In the genomic region with DNA sequence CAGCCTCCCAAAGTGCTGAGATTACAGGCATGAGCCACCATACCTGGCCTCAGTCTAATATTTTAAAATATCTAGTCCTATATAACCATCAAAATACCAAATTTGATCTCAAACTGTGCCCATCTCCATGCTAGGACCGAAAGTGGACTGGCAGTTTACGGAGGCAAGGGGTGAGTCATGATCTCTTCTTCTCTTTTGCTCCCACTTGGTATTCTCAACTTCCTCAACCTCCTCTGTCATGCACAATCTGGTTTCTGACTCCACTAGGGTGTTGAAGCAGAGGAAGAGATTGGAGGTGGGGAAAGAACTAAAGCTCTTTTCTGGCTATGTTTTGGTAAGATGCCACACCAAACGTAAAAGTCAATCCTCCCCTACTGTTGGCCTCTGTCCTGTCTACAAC, we compare ENCODE assay signal across 28 cellular contexts.
"Had no signal": no experiment of that assay in that cellular context is flagged by ENCODE, and none has a peak within 500 bp of the region (broad histone marks: within the 10 kb centered on the region; RNA-seq: fewer than 3 reads in every experiment).

No MANE protein-coding gene starts in this region.

- H3K9me3 ChIP-seq: breast epithelium, gastroesophageal sphincter, pancreas, prostate gland, thoracic aorta, vagina had no signal

- ATAC-seq: activated CD4-positive, alpha-beta T cell treated with anti-CD3 and anti-CD28 coated beads for 36 hours; activated naive CD4-positive, alpha-beta T cell treated with anti-CD3 and anti-CD28 coated beads, Interleukin-2, amount 50 U/mL, for 72 hours; activated T-cell treated with anti-CD3 and anti-CD28 coated beads, Interleukin-2, amount 50 U/mL, for 72 hours; gastroesophageal sphincter; left colon; pancreas; sciatic nerve; stimulated activated effector memory CD8-positive, alpha-beta T cell treated with anti-CD3 and anti-CD28 coated beads, Interleukin-12 subunit alpha, Interleukin-12 subunit beta, amount 100 ng/mL, for 72 hours had no signal

- H3K36me3 ChIP-seq: breast epithelium, gastroesophageal sphincter, pancreas, prostate gland, thoracic aorta, vagina had no signal

- H3K4me3 ChIP-seq: breast epithelium, gastroesophageal sphincter, pancreas, prostate gland, skin epidermis, thoracic aorta, vagina had no signal

- H3K27ac ChIP-seq: breast epithelium, gastroesophageal sphincter, pancreas, prostate gland, skin epidermis, thoracic aorta, vagina had no signal

- FAIRE-seq: endothelial cell of umbilical vein, kidney, pancreas had no signal

- H3K4me1 ChIP-seq: breast epithelium, gastroesophageal sphincter, pancreas, prostate gland had no signal

- H3K27me3 ChIP-seq: breast epithelium, gastroesophageal sphincter, pancreas, vagina had no signal

- DNase-seq: activated CD4-positive, alpha-beta T cell treated with anti-CD3 and anti-CD28 coated beads for 36 hours; activated CD4-positive, alpha-beta T cell treated with anti-CD3 and anti-CD28 coated beads, Interleukin-2, amount 50 U/mL, for 4 hours; activated CD4-positive, CD25-positive, alpha-beta regulatory T cell; activated naive CD4-positive, alpha-beta T cell; activated T-cell treated with anti-CD3 and anti-CD28 coated beads for 4 hours; activated T-cell treated with anti-CD3 and anti-CD28 coated beads, Interleukin-2, amount 50 U/mL, for 72 hours; central memory CD4-positive, alpha-beta T cell; hypothalamus; immature natural killer cell; kidney; left colon; mammary epithelial cell; naive B cell; nucleus accumbens; pancreas; retina; stimulated activated CD4-positive, alpha-beta T cell treated with anti-CD3 and anti-CD28 coated beads, Interleukin-12 subunit alpha, Interleukin-12 subunit beta, amount 100 ng/mL, for 4 hours; stimulated activated CD4-positive, alpha-beta T cell treated with anti-CD3 and anti-CD28 coated beads, Interleukin-4, amount 100 ng/mL, for 24 hours had no signal
